ENCODE assay signal across 16 cellular contexts in genomic region chr16:13136896-13137295, GRCh38.
DNase-seq lines count a peak whose midpoint lies in the region; ATAC-seq and TF ChIP-seq lines count a peak whose summit lies in the region.
"Had no signal": no experiment of that assay in that cellular context is flagged by ENCODE, and none has a peak within 500 bp of the region (broad histone marks: within the 10 kb centered on the region; RNA-seq: fewer than 3 reads in every experiment).

No MANE protein-coding gene starts in this region.

- no peaks in the 10 kb centered on the region for H3K4me1 ChIP-seq in foreskin keratinocyte

- H3K27ac Mint-ChIP-seq in MCF 10A (ENCODE audit: low read depth, unreplicated experiment), result no peak overlapping the region
- H3K27ac Mint-ChIP-seq: B cell; CD8-positive, alpha-beta T cell; HFFc6; IgD-negative memory B cell had no signal

- H3K9me3 Mint-ChIP-seq in MCF 10A (ENCODE audit: unreplicated experiment), result peaks cover 15% of the 10 kb centered on the region
- H3K9me3 Mint-ChIP-seq: GM23338 had no signal

- no peaks in the 10 kb centered on the region for H3K27me3 Mint-ChIP-seq in MCF 10A (ENCODE audit: insufficient read depth, unreplicated experiment)
- H3K27me3 Mint-ChIP-seq: B cell, IgD-negative memory B cell had no signal

- BruUV-seq in MCF 10A (replicated peaks; lab: Mats Ljungman, UMichigan), result no TSS peak

- no peak overlapping the region for H3K27ac ChIP-seq in foreskin keratinocyte
- H3K27ac ChIP-seq: BLaER1 treated with 17β-estradiol and CSF1 and Interleukin-3, amounts not matched to agents 10 nM and 100 nM had no signal

- ATAC-seq in foreskin keratinocyte (no peak), GM18909 (IDR thresholded peaks at IDR 0.05; ENCODE audit: poor library complexity, unreplicated experiment) (no peak)
- ATAC-seq: CD8-positive, alpha-beta T cell; GM23338; HepG2 had no signal

- no peak for TF ChIP-seq CTCF in MCF 10A (IDR thresholded peaks at IDR 0.05; ENCODE audit: unreplicated experiment)
- no peak for TF ChIP-seq CTCF in foreskin keratinocyte (conservative IDR thresholded peaks at IDR 0.05)

- CTCF ChIA-PET in MCF 10A (lab: Yijun Ruan, JAX), result no interaction called here

- H3K4me3 Mint-ChIP-seq in MCF 10A (ENCODE audit: unreplicated experiment), result no peak overlapping the region
- H3K4me3 Mint-ChIP-seq: B cell; CD8-positive, alpha-beta T cell; GM23338; HFFc6; IgD-negative memory B cell had no signal

- intact Hi-C loops in MCF 10A (cut with micrococcal nuclease), result no loop called here

- POLR2A ChIA-PET in MCF 10A (lab: Yijun Ruan, JAX), result no interaction called here

- DNase-seq in DMS 273 (lab: John Stamatoyannopoulos, UW; ENCODE audit: unreplicated experiment) (peak; percentile 79), NCI-H446 (lab: John Stamatoyannopoulos, UW) (peak; percentile 51 to 76), MCF 10A (ENCODE audit: unreplicated experiment) (peak; percentile 31), foreskin keratinocyte (peak; percentile 61), UCSD-AML1 (lab: John Stamatoyannopoulos, UW; ENCODE audit: unreplicated experiment) (no peak)
- DNase-seq in activated T-cell treated with anti-CD3 and anti-CD28 coated beads, Interleukin-2, amount 50 U/mL, for 1 hour, result no peak
- DNase-seq: Calu3; CD8-positive, alpha-beta T cell; HCEC 1CT; HFFc6 had no signal

- H3K36me3 Mint-ChIP-seq in MCF 10A (ENCODE audit: insufficient read depth, unreplicated experiment), result no peaks in the 10 kb centered on the region
- H3K36me3 Mint-ChIP-seq: CD8-positive, alpha-beta T cell; IgD-negative memory B cell had no signal

- peaks cover 17% of the 10 kb centered on the region for H3K4me1 Mint-ChIP-seq in MCF 10A (ENCODE audit: insufficient read depth, unreplicated experiment)
- H3K4me1 Mint-ChIP-seq: B cell, GM23338, IgD-negative memory B cell had no signal

- H3K27me3 ChIP-seq in foreskin keratinocyte, result no peaks in the 10 kb centered on the region
- H3K27me3 ChIP-seq: BLaER1 treated with 17β-estradiol and CSF1 and Interleukin-3, amounts not matched to agents 10 nM and 100 nM had no signal

Comparison
In these comparisons a context has a peak if more than half of its experiments do, and no peak if none do; other contexts are left out.
1. DNase-seq: peak in DMS 273 (single experiment), NCI-H446 (2 of 2), MCF 10A (single experiment) and foreskin keratinocyte (2 of 2); none in activated T-cell treated with anti-CD3 and anti-CD28 coated beads, Interleukin-2, amount 50 U/mL, for 1 hour (single experiment) and UCSD-AML1 (single experiment).